Comparison of ENCODE assay signal across 9 cellular contexts in the genomic region with DNA sequence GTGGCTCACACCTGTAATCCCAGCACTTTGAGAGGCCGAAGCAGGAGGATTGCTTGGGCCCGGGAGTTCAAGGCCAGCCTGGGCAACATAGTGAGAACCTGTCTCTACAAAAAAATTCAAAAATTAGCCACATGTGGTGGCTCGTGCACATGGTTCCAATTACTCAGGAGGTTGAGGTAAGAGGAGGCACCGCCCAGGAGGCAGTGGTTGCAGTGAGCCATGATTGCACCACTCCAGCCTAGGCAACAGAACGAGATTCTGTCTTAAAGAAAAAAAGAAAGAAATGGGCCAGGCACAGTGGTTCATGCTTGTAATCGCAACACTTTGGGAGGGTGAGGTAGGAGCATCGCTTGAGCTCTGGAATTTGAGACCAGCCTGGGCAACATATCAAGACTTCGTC. TPM values are rescaled to one million over a fixed set of nuclear protein-coding genes. Genes with fewer than 3 reads are reported as not detected.
DNase-seq lines count a peak whose midpoint lies in the region; TF ChIP-seq lines count a peak whose summit lies in the region.
"Had no signal": no experiment of that assay in that cellular context is flagged by ENCODE, and none has a peak within 500 bp of the region (broad histone marks: within the 10 kb centered on the region; RNA-seq: fewer than 3 reads in every experiment).

No MANE protein-coding gene starts in this region.

- CTCF ChIA-PET in SK-N-SH (lab: Yijun Ruan, JAX), result no interaction called here

- H3K4me2 ChIP-seq in Loucy (ENCODE audit: low read depth, low read length, poor library complexity, severe bottlenecking) (no peak overlapping the region), SK-N-SH (no peak overlapping the region)

- no peaks in the 10 kb centered on the region for H3K9me3 Mint-ChIP-seq in nephron

- intact Hi-C loops in colonic mucosa (cut with DNase I), result no loop called here

- POLR2A ChIA-PET in SK-N-SH (lab: Yijun Ruan, JAX), result no interaction called here

- no peak overlapping the region for H3K9ac ChIP-seq in Loucy (ENCODE audit: low read depth, low read length, poor library complexity, severe bottlenecking)
- no peak overlapping the region for H3K9ac ChIP-seq in colonic mucosa (ENCODE audit: low read depth in 2 of 2, low read length in 2 of 2)
- H3K9ac ChIP-seq in SK-N-SH, result no peak overlapping the region

- H3K27ac ChIP-seq in colonic mucosa (peak overlapping the region; percentile 38), SK-N-SH (ENCODE audit: low read depth in 2 of 2, low read length in 1 of 2) (no peak overlapping the region)

- H3F3A ChIP-seq in Loucy (ENCODE audit: low read depth) (no peaks in the 10 kb centered on the region), SK-N-SH (replicated peaks; ENCODE audit: insufficient read depth) (no peaks in the 10 kb centered on the region)

- TF ChIP-seq RAD21 in SK-N-SH (IDR thresholded peaks at IDR 0.05; ENCODE audit: low read length), result no peak

- no peaks in the 10 kb centered on the region for H3K36me3 Mint-ChIP-seq in nephron (ENCODE audit: low read depth)

- TF ChIP-seq EP300 in SK-N-SH (IDR thresholded peaks at IDR 0.05; ENCODE audit: borderline replicate concordance in 1 of 2, low read depth in 1 of 2, low read length in 1 of 2), result no peak

- H3K36me3 ChIP-seq in Loucy (ENCODE audit: insufficient read depth, low read length), result no peaks in the 10 kb centered on the region
- H3K36me3 ChIP-seq in colonic mucosa, result no peaks in the 10 kb centered on the region
- H3K36me3 ChIP-seq in SK-N-SH (replicated peaks in 1 of 2; ENCODE audit: control insufficient read depth in 1 of 2, insufficient read depth in 2 of 2, low read length in 1 of 2), result no peaks in the 10 kb centered on the region

- H3K9me3 ChIP-seq in Loucy (ENCODE audit: insufficient read depth, low read depth, low read length) (no peaks in the 10 kb centered on the region), colonic mucosa (no peaks in the 10 kb centered on the region), SK-N-SH (no peaks in the 10 kb centered on the region)

- H3K4me3 ChIP-seq in Loucy (ENCODE audit: low read length, poor library complexity, severe bottlenecking) (no peak overlapping the region), colonic mucosa (no peak overlapping the region), SK-N-SH (ENCODE audit: low read depth in 2 of 2, low read length in 1 of 2) (no peak overlapping the region)

- peaks cover 15% of the 10 kb centered on the region for H3K27me3 Mint-ChIP-seq in nephron (ENCODE audit: low read depth)

- peak overlapping the region; percentile 20 to 37 (median 29) for H3K27ac Mint-ChIP-seq in nephron

- H3K4me1 Mint-ChIP-seq in nephron, result peaks cover 19% of the 10 kb centered on the region

- H3K79me2 ChIP-seq in Loucy (ENCODE audit: insufficient read depth, low read length), result no peaks in the 10 kb centered on the region
- no peaks in the 10 kb centered on the region for H3K79me2 ChIP-seq in SK-N-SH (ENCODE audit: insufficient read depth)

- WGBS in SK-N-SH (ENCODE audit: low lambda C conversion rate), result 91% methylated on average over 8 of the region's 8 CpGs

- DNase-seq in AG09319 (ENCODE audit: extremely low read depth, low read depth) (peak; percentile 75), colonic mucosa (no peak), NCI-H1436 treated with DMSO at 0.1 percent for 48 hours (lab: John Stamatoyannopoulos, UW) (no peak), nucleus accumbens (lab: John Stamatoyannopoulos, UW) (no peak), SK-N-SH (no peak), midbrain (lab: John Stamatoyannopoulos, UW) (no peak)
- DNase-seq: NCI-H2081 treated with DMSO at 0.1 percent for 48 hours had no signal

- no peak overlapping the region for H3K4me3 Mint-ChIP-seq in nephron

- H4K20me1 ChIP-seq in Loucy (ENCODE audit: insufficient read depth, low read length, poor library complexity, severe bottlenecking) (no peaks in the 10 kb centered on the region), SK-N-SH (ENCODE audit: insufficient read depth) (no peaks in the 10 kb centered on the region)

- no peak for TF ChIP-seq CTCF in AG09319 (IDR thresholded peaks at IDR 0.05; ENCODE audit: low read depth, low read length)
- no peak for TF ChIP-seq CTCF in Loucy (conservative IDR thresholded peaks at IDR 0.05; ENCODE audit: low read length)
- no peak for TF ChIP-seq CTCF in colonic mucosa (IDR thresholded peaks at IDR 0.05)
- TF ChIP-seq CTCF in nephron (IDR thresholded peaks at IDR 0.05; ENCODE audit: unreplicated experiment in 3 of 3), result no peak
- TF ChIP-seq CTCF in SK-N-SH (IDR thresholded peaks at IDR 0.05), result no peak

- H3K9me2 ChIP-seq in Loucy (replicated peaks; ENCODE audit: low read depth, low read length) (no peaks in the 10 kb centered on the region), SK-N-SH (no peaks in the 10 kb centered on the region)

- H3K27me3 ChIP-seq in Loucy (ENCODE audit: insufficient read depth, low read length, poor library complexity, severe bottlenecking) (no peaks in the 10 kb centered on the region), colonic mucosa (no peaks in the 10 kb centered on the region), SK-N-SH (ENCODE audit: insufficient read depth) (no peaks in the 10 kb centered on the region)

- peak overlapping the region; percentile 50; the same call in 1 of the 2 replicates for H2AFZ ChIP-seq in Loucy (ENCODE audit: low read length)
- H2AFZ ChIP-seq in SK-N-SH (ENCODE audit: low read depth), result no peak overlapping the region

- H3K4me1 ChIP-seq in Loucy (ENCODE audit: insufficient read depth, low read length, poor library complexity, severe bottlenecking) (peaks cover 35% of the 10 kb centered on the region), colonic mucosa (peaks cover 9% of the 10 kb centered on the region), SK-N-SH (ENCODE audit: control insufficient read depth in 1 of 2, insufficient read depth in 2 of 2, low read depth in 1 of 2, low read length in 1 of 2) (no peaks in the 10 kb centered on the region)

TF ChIP-seq in SK-N-SH, 30 proteins besides CTCF, POLR2A, EP300 and RAD21 (continues in another document):
- TF ChIP-seq, protein P1, sequence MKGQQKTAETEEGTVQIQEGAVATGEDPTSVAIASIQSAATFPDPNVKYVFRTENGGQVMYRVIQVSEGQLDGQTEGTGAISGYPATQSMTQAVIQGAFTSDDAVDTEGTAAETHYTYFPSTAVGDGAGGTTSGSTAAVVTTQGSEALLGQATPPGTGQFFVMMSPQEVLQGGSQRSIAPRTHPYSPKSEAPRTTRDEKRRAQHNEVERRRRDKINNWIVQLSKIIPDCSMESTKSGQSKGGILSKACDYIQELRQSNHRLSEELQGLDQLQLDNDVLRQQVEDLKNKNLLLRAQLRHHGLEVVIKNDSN (IDR thresholded peaks at IDR 0.05; ENCODE audit: borderline replicate concordance, low read depth), result no peak
- TF ChIP-seq, protein P2, sequence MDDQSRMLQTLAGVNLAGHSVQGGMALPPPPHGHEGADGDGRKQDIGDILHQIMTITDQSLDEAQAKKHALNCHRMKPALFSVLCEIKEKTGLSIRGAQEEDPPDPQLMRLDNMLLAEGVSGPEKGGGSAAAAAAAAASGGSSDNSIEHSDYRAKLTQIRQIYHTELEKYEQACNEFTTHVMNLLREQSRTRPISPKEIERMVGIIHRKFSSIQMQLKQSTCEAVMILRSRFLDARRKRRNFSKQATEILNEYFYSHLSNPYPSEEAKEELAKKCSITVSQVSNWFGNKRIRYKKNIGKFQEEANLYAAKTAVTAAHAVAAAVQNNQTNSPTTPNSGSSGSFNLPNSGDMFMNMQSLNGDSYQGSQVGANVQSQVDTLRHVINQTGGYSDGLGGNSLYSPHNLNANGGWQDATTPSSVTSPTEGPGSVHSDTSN (IDR thresholded peaks at IDR 0.05), result no peak
- no peak for TF ChIP-seq TAF1 (IDR thresholded peaks at IDR 0.05; ENCODE audit: borderline replicate concordance, low read depth, low read length)
- TF ChIP-seq IRF3 (IDR thresholded peaks at IDR 0.05; ENCODE audit: low read depth, low read length), result no peak
- TF ChIP-seq YY1 (IDR thresholded peaks at IDR 0.05; ENCODE audit: low read depth), result no peak
- TF ChIP-seq MAX (IDR thresholded peaks at IDR 0.05; ENCODE audit: low read depth), result no peak

RNA-seq across cellular contexts. Expression of gene MAP1LC3B2, which starts 33.5 kb away (rescaled TPM):
- total RNA-seq in colonic mucosa, result 1 to 10 TPM in 1 of 2 donors, under 1 TPM in 1; 0.93 to 1.2 TPM
- 0.76 and 0.81 TPM in 2 replicates for polyA plus RNA-seq in SK-N-SH (2012; rRNA removed)
- 1.4 and 3.6 TPM in 2 replicates for polyA plus RNA-seq in SK-N-SH (2012; cell fraction: cytosol; rRNA removed)
- 3.6 and 4.3 TPM in 2 replicates for polyA plus RNA-seq in SK-N-SH (2012; cell fraction: nucleus; rRNA removed)
